ENCODE assay signal across 14 cellular contexts in genomic region chr9:92313624-92314012, GRCh38. TPM values are rescaled to one million over a fixed set of nuclear protein-coding genes. Genes with fewer than 3 reads are reported as not detected.
DNase-seq lines count a peak whose midpoint lies in the region; ATAC-seq lines count a peak whose summit lies in the region.
"Had no signal": no experiment of that assay in that cellular context is flagged by ENCODE, and none has a peak within 500 bp of the region (broad histone marks: within the 10 kb centered on the region; RNA-seq: fewer than 3 reads in every experiment).

No MANE protein-coding gene starts in this region.

- no peaks in the 10 kb centered on the region for H3K27me3 Mint-ChIP-seq in activated naive CD8-positive, alpha-beta T cell
- H3K27me3 Mint-ChIP-seq in activated naive CD8-positive, alpha-beta T cell treated with anti-CD3 and anti-CD28 coated beads for 36 hours = no peaks in the 10 kb centered on the region
- no peaks in the 10 kb centered on the region for H3K27me3 Mint-ChIP-seq in activated T-helper 2 cell treated with anti-CD3 and anti-CD28 coated beads, Interferon-gamma antibody, Interleukin-2, Interleukin-4, amounts not matched to agents 10 μg/mL and 5 μg/mL and 100 μg/mL, durations not matched to agents 14 hours and 24 hours and 36 hours (ENCODE audit: low read depth)

- no peaks in the 10 kb centered on the region for H3K9me3 Mint-ChIP-seq in activated naive CD8-positive, alpha-beta T cell (ENCODE audit: low read depth)
- H3K9me3 Mint-ChIP-seq in activated naive CD8-positive, alpha-beta T cell treated with anti-CD3 and anti-CD28 coated beads for 36 hours = no peaks in the 10 kb centered on the region
- H3K9me3 Mint-ChIP-seq in activated T-helper 2 cell treated with anti-CD3 and anti-CD28 coated beads, Interferon-gamma antibody, Interleukin-2, Interleukin-4, amounts not matched to agents 10 μg/mL and 5 μg/mL and 100 μg/mL, durations not matched to agents 14 hours and 24 hours and 36 hours = no peaks in the 10 kb centered on the region
- no peaks in the 10 kb centered on the region for H3K9me3 Mint-ChIP-seq in stimulated activated effector memory CD8-positive, alpha-beta T cell treated with anti-CD3 and anti-CD28 coated beads, Interleukin-12 subunit alpha, Interleukin-12 subunit beta, amount 100 ng/mL, for 72 hours
- H3K9me3 Mint-ChIP-seq: nephron had no signal

- H3K36me3 Mint-ChIP-seq in activated naive CD8-positive, alpha-beta T cell = peaks cover 29% of the 10 kb centered on the region
- H3K36me3 Mint-ChIP-seq in activated naive CD8-positive, alpha-beta T cell treated with anti-CD3 and anti-CD28 coated beads for 36 hours = peaks cover 67% of the 10 kb centered on the region
- peaks cover 81% of the 10 kb centered on the region for H3K36me3 Mint-ChIP-seq in activated T-helper 2 cell treated with anti-CD3 and anti-CD28 coated beads, Interferon-gamma antibody, Interleukin-2, Interleukin-4, amounts not matched to agents 10 μg/mL and 5 μg/mL and 100 μg/mL, durations not matched to agents 14 hours and 24 hours and 36 hours (ENCODE audit: low read depth)
- peaks cover 97% of the 10 kb centered on the region for H3K36me3 Mint-ChIP-seq in stimulated activated effector memory CD8-positive, alpha-beta T cell treated with anti-CD3 and anti-CD28 coated beads, Interleukin-12 subunit alpha, Interleukin-12 subunit beta, amount 100 ng/mL, for 72 hours

- H3K4me1 Mint-ChIP-seq in activated naive CD8-positive, alpha-beta T cell (ENCODE audit: low read depth) = peaks cover 36% of the 10 kb centered on the region
- peaks cover 29% of the 10 kb centered on the region for H3K4me1 Mint-ChIP-seq in activated naive CD8-positive, alpha-beta T cell treated with anti-CD3 and anti-CD28 coated beads for 36 hours
- peaks cover 32% of the 10 kb centered on the region for H3K4me1 Mint-ChIP-seq in activated T-helper 2 cell treated with anti-CD3 and anti-CD28 coated beads, Interferon-gamma antibody, Interleukin-2, Interleukin-4, amounts not matched to agents 10 μg/mL and 5 μg/mL and 100 μg/mL, durations not matched to agents 14 hours and 24 hours and 36 hours (ENCODE audit: low read depth)
- H3K4me1 Mint-ChIP-seq in stimulated activated effector memory CD8-positive, alpha-beta T cell treated with anti-CD3 and anti-CD28 coated beads, Interleukin-12 subunit alpha, Interleukin-12 subunit beta, amount 100 ng/mL, for 72 hours = peaks cover 28% of the 10 kb centered on the region

- no peak for DNase-seq in activated naive CD8-positive, alpha-beta T cell treated with anti-CD3 and anti-CD28 coated beads for 36 hours
- no peak for DNase-seq in activated T-helper 2 cell treated with anti-CD3 and anti-CD28 coated beads, Interferon-gamma antibody, Interleukin-2, Interleukin-4, amounts not matched to agents 10 μg/mL and 5 μg/mL and 100 μg/mL, durations not matched to agents 14 hours and 24 hours and 36 hours (ENCODE audit: low spot score)
- DNase-seq in left ventricle myocardium superior (no peak), NAMALWA (ENCODE audit: low spot score) (no peak)
- no peak for DNase-seq in stimulated activated effector memory CD8-positive, alpha-beta T cell treated with anti-CD3 and anti-CD28 coated beads, Interleukin-12 subunit alpha, Interleukin-12 subunit beta, amount 100 ng/mL, for 72 hours (ENCODE audit: low spot score in 2 of 2)
- DNase-seq in stimulated activated CD4-positive, alpha-beta T cell treated with anti-CD3 and anti-CD28 coated beads, Interleukin-1b, Interleukin-23, amount 100 ng/mL, for 48 hours = no peak
- DNase-seq: Calu3, NCI-H748 treated with DMSO at 0.1 percent for 48 hours, SW 1271 had no signal

- ATAC-seq in left ventricle myocardium superior = peak; percentile 83
- ATAC-seq in stimulated activated effector memory CD8-positive, alpha-beta T cell treated with anti-CD3 and anti-CD28 coated beads, Interleukin-12 subunit alpha, Interleukin-12 subunit beta, amount 100 ng/mL, for 72 hours = no peak
- ATAC-seq in HG02870 (IDR thresholded peaks at IDR 0.05; ENCODE audit: unreplicated experiment) = no peak
- ATAC-seq: GM12878, Panc1 had no signal

- H3K27ac Mint-ChIP-seq in activated naive CD8-positive, alpha-beta T cell = peak overlapping the region; percentile 69
- H3K27ac Mint-ChIP-seq in activated naive CD8-positive, alpha-beta T cell treated with anti-CD3 and anti-CD28 coated beads for 36 hours = no peak overlapping the region
- H3K27ac Mint-ChIP-seq in activated T-helper 2 cell treated with anti-CD3 and anti-CD28 coated beads, Interferon-gamma antibody, Interleukin-2, Interleukin-4, amounts not matched to agents 10 μg/mL and 5 μg/mL and 100 μg/mL, durations not matched to agents 14 hours and 24 hours and 36 hours = peak overlapping the region; percentile 10
- peak overlapping the region; percentile 73 for H3K27ac Mint-ChIP-seq in stimulated activated effector memory CD8-positive, alpha-beta T cell treated with anti-CD3 and anti-CD28 coated beads, Interleukin-12 subunit alpha, Interleukin-12 subunit beta, amount 100 ng/mL, for 72 hours

- intact Hi-C loops in activated T-helper 2 cell treated with anti-CD3 and anti-CD28 coated beads, Interferon-gamma antibody, Interleukin-2, Interleukin-4, amounts not matched to agents 10 μg/mL and 5 μg/mL and 100 μg/mL, durations not matched to agents 14 hours and 24 hours and 36 hours (cut with micrococcal nuclease) = no loop called here
- intact Hi-C loops in left ventricle myocardium superior (cut with micrococcal nuclease) = no loop called here

- H3K4me3 Mint-ChIP-seq in activated naive CD8-positive, alpha-beta T cell = peak overlapping the region; percentile 42
- no peak overlapping the region for H3K4me3 Mint-ChIP-seq in activated naive CD8-positive, alpha-beta T cell treated with anti-CD3 and anti-CD28 coated beads for 36 hours
- H3K4me3 Mint-ChIP-seq in activated T-helper 2 cell treated with anti-CD3 and anti-CD28 coated beads, Interferon-gamma antibody, Interleukin-2, Interleukin-4, amounts not matched to agents 10 μg/mL and 5 μg/mL and 100 μg/mL, durations not matched to agents 14 hours and 24 hours and 36 hours (ENCODE audit: low read depth) = no peak overlapping the region
- H3K4me3 Mint-ChIP-seq in stimulated activated effector memory CD8-positive, alpha-beta T cell treated with anti-CD3 and anti-CD28 coated beads, Interleukin-12 subunit alpha, Interleukin-12 subunit beta, amount 100 ng/mL, for 72 hours = no peak overlapping the region
- H3K4me3 Mint-ChIP-seq: nephron had no signal

RNA-seq across cellular contexts. Expression of gene NOL8, which starts 11.5 kb away (rescaled TPM):
- total RNA-seq in activated naive CD8-positive, alpha-beta T cell treated with anti-CD3 and anti-CD28 coated beads for 36 hours = 10 to 100 TPM; 65.0 to 73.3 TPM
- total RNA-seq in activated T-helper 2 cell treated with anti-CD3 and anti-CD28 coated beads, Interferon-gamma antibody, Interleukin-2, Interleukin-4, amounts not matched to agents 10 μg/mL and 5 μg/mL and 100 μg/mL, durations not matched to agents 14 hours and 24 hours and 36 hours = 73.2 and 75.5 TPM in 2 replicates
- 13.1 TPM for total RNA-seq in left ventricle myocardium superior

RNA-seq across cellular contexts. Expression of gene CENPP, which starts 12.1 kb away (rescaled TPM):
- total RNA-seq in activated naive CD8-positive, alpha-beta T cell treated with anti-CD3 and anti-CD28 coated beads for 36 hours = 10 to 100 TPM; 26.5 to 27.0 TPM
- 19.2 and 21.0 TPM in 2 replicates for total RNA-seq in activated T-helper 2 cell treated with anti-CD3 and anti-CD28 coated beads, Interferon-gamma antibody, Interleukin-2, Interleukin-4, amounts not matched to agents 10 μg/mL and 5 μg/mL and 100 μg/mL, durations not matched to agents 14 hours and 24 hours and 36 hours
- total RNA-seq in left ventricle myocardium superior = 4.3 TPM

RNA-seq across cellular contexts. Expression of gene IARS1, which starts 20.1 kb away (rescaled TPM):
- total RNA-seq in activated naive CD8-positive, alpha-beta T cell treated with anti-CD3 and anti-CD28 coated beads for 36 hours = 100 to 1,000 TPM; 280 TPM
- 177 and 186 TPM in 2 replicates for total RNA-seq in activated T-helper 2 cell treated with anti-CD3 and anti-CD28 coated beads, Interferon-gamma antibody, Interleukin-2, Interleukin-4, amounts not matched to agents 10 μg/mL and 5 μg/mL and 100 μg/mL, durations not matched to agents 14 hours and 24 hours and 36 hours
- total RNA-seq in left ventricle myocardium superior = 55.6 TPM
